17 cellular contexts compared by ENCODE assay signal in the genomic region with DNA sequence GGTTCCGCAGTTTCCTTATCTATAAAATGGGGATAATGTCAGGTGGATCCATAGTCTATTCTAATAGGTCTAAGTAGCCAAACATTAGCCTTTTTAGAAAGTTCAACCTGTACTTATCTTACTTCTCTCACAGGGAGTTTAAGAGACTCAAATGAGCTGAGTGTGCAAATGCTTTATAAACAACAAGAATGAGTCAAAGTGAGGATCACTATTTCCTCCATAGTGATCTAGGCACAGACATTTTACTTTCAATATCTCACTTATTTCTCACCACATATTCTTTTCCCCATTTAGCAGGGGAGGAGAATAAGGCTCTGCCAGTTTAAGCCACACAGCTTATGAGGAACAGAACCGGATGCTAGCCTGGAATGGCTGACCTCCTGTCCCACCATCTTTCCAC.
A peak's percentile ranks its signal among the peaks of the same experiment; 100 is the strongest.
DNase-seq lines count a peak whose midpoint lies in the region; ATAC-seq and TF ChIP-seq lines count a peak whose summit lies in the region.
"Had no signal": no experiment of that assay in that cellular context is flagged by ENCODE, and none has a peak within 500 bp of the region (broad histone marks: within the 10 kb centered on the region; RNA-seq: fewer than 3 reads in every experiment).

No MANE protein-coding gene starts in this region.

- CTCF ChIA-PET in activated CD8-positive, alpha-beta memory T cell treated with anti-CD3 and anti-CD28 coated beads, Interleukin-2, amount 10 ng/mL, durations not matched to agents 7 days and 5 days (lab: Charles Lee), result no interaction called here

- H3K9me3 Mint-ChIP-seq in activated CD8-positive, alpha-beta memory T cell treated with anti-CD3 and anti-CD28 coated beads, Interleukin-2, amount 10 ng/mL, durations not matched to agents 7 days and 5 days (ENCODE audit: low read depth), result no peaks in the 10 kb centered on the region
- no peaks in the 10 kb centered on the region for H3K9me3 Mint-ChIP-seq in stimulated activated effector memory CD8-positive, alpha-beta T cell treated with anti-CD3 and anti-CD28 coated beads, Interleukin-12 subunit alpha, Interleukin-12 subunit beta, amount 100 ng/mL, for 72 hours
- H3K9me3 Mint-ChIP-seq: IgD-negative memory B cell had no signal

- H3K27ac Mint-ChIP-seq in activated CD8-positive, alpha-beta memory T cell treated with anti-CD3 and anti-CD28 coated beads, Interleukin-2, amount 10 ng/mL, durations not matched to agents 7 days and 5 days, result no peak overlapping the region
- no peak overlapping the region for H3K27ac Mint-ChIP-seq in stimulated activated effector memory CD8-positive, alpha-beta T cell treated with anti-CD3 and anti-CD28 coated beads, Interleukin-12 subunit alpha, Interleukin-12 subunit beta, amount 100 ng/mL, for 72 hours
- H3K27ac Mint-ChIP-seq: IgD-negative memory B cell had no signal

- no peak for DNase-seq in activated CD8-positive, alpha-beta memory T cell treated with anti-CD3 and anti-CD28 coated beads, Interleukin-2, amount 10 ng/mL, durations not matched to agents 7 days and 5 days
- no peak for DNase-seq in activated CD8-positive, alpha-beta memory T cell treated with anti-CD3 and anti-CD28 coated beads, Interleukin-2, amount 50 U/mL, for 4 hours
- DNase-seq in NCI-H226 (peak; percentile 17), epithelial cell of esophagus (ENCODE audit: low read depth) (peak; percentile 20), glomerular visceral epithelial cell (ENCODE audit: extremely low spot score) (no peak), NCI-H1436 treated with DMSO at 0.1 percent for 48 hours (lab: John Stamatoyannopoulos, UW) (no peak), GM19240 (ENCODE audit: insufficient read length, low spot score) (no peak)
- DNase-seq in stimulated activated effector memory CD8-positive, alpha-beta T cell treated with anti-CD3 and anti-CD28 coated beads, Interleukin-12 subunit alpha, Interleukin-12 subunit beta, amount 100 ng/mL, for 72 hours (ENCODE audit: low spot score in 2 of 2), result no peak
- DNase-seq: DMS153, NCI-H1048, NCI-H1694, NCI-H446 treated with DMSO at 0.1 percent for 48 hours, NCI-H748 treated with DMSO at 0.1 percent for 48 hours had no signal

- no peak overlapping the region for H3K4me3 ChIP-seq in epithelial cell of esophagus (ENCODE audit: low read length)
- H3K4me3 ChIP-seq: BLaER1, SK-N-MC had no signal

- no peak for TF ChIP-seq CTCF in epithelial cell of esophagus (IDR thresholded peaks at IDR 0.05; ENCODE audit: insufficient read depth, low read depth, low read length, missing control alignments)

- H3K4me3 Mint-ChIP-seq in activated CD8-positive, alpha-beta memory T cell treated with anti-CD3 and anti-CD28 coated beads, Interleukin-2, amount 10 ng/mL, durations not matched to agents 7 days and 5 days, result no peak overlapping the region
- no peak overlapping the region for H3K4me3 Mint-ChIP-seq in stimulated activated effector memory CD8-positive, alpha-beta T cell treated with anti-CD3 and anti-CD28 coated beads, Interleukin-12 subunit alpha, Interleukin-12 subunit beta, amount 100 ng/mL, for 72 hours
- H3K4me3 Mint-ChIP-seq: IgD-negative memory B cell had no signal

- peaks cover 11% of the 10 kb centered on the region for H3K27me3 Mint-ChIP-seq in activated CD8-positive, alpha-beta memory T cell treated with anti-CD3 and anti-CD28 coated beads, Interleukin-2, amount 10 ng/mL, durations not matched to agents 7 days and 5 days

- ATAC-seq in activated CD8-positive, alpha-beta memory T cell treated with anti-CD3 and anti-CD28 coated beads, Interleukin-2, amount 10 ng/mL, durations not matched to agents 7 days and 5 days, result peak; percentile 36
- ATAC-seq in stimulated activated effector memory CD8-positive, alpha-beta T cell treated with anti-CD3 and anti-CD28 coated beads, Interleukin-12 subunit alpha, Interleukin-12 subunit beta, amount 100 ng/mL, for 72 hours, result peak; percentile 60
- ATAC-seq: Right ventricle myocardium inferior had no signal

- H3K36me3 Mint-ChIP-seq in activated CD8-positive, alpha-beta memory T cell treated with anti-CD3 and anti-CD28 coated beads, Interleukin-2, amount 10 ng/mL, durations not matched to agents 7 days and 5 days, result no peaks in the 10 kb centered on the region
- H3K36me3 Mint-ChIP-seq in stimulated activated effector memory CD8-positive, alpha-beta T cell treated with anti-CD3 and anti-CD28 coated beads, Interleukin-12 subunit alpha, Interleukin-12 subunit beta, amount 100 ng/mL, for 72 hours, result no peaks in the 10 kb centered on the region
- H3K36me3 Mint-ChIP-seq: IgD-negative memory B cell had no signal

- peaks cover 5% of the 10 kb centered on the region for H3K4me1 Mint-ChIP-seq in activated CD8-positive, alpha-beta memory T cell treated with anti-CD3 and anti-CD28 coated beads, Interleukin-2, amount 10 ng/mL, durations not matched to agents 7 days and 5 days
- H3K4me1 Mint-ChIP-seq in stimulated activated effector memory CD8-positive, alpha-beta T cell treated with anti-CD3 and anti-CD28 coated beads, Interleukin-12 subunit alpha, Interleukin-12 subunit beta, amount 100 ng/mL, for 72 hours, result no peaks in the 10 kb centered on the region
- H3K4me1 Mint-ChIP-seq: IgD-negative memory B cell had no signal

Comparison
In these comparisons a context has a peak if more than half of its experiments do, and no peak if none do; other contexts are left out.
1. DNase-seq: peak in NCI-H226 (single experiment) and epithelial cell of esophagus (single experiment); none in activated CD8-positive, alpha-beta memory T cell treated with anti-CD3 and anti-CD28 coated beads, Interleukin-2, amount 10 ng/mL, durations not matched to agents 7 days and 5 days (single experiment), activated CD8-positive, alpha-beta memory T cell treated with anti-CD3 and anti-CD28 coated beads, Interleukin-2, amount 50 U/mL, for 4 hours (single experiment), stimulated activated effector memory CD8-positive, alpha-beta T cell treated with anti-CD3 and anti-CD28 coated beads, Interleukin-12 subunit alpha, Interleukin-12 subunit beta, amount 100 ng/mL, for 72 hours (0 of 2), glomerular visceral epithelial cell (single experiment), NCI-H1436 treated with DMSO at 0.1 percent for 48 hours (single experiment) and GM19240 (single experiment).